In genomic region chr1:218429301-218429700, GRCh38 we compare ENCODE assay signal across 19 cellular contexts.
DNase-seq lines count a peak whose midpoint lies in the region; ATAC-seq and TF ChIP-seq lines count a peak whose summit lies in the region.
"Had no signal": no experiment of that assay in that cellular context is flagged by ENCODE, and none has a peak within 500 bp of the region (broad histone marks: within the 10 kb centered on the region; RNA-seq: fewer than 3 reads in every experiment).

No MANE protein-coding gene starts in this region.

- no peak overlapping the region for H4K5ac ChIP-seq in IMR-90 (ENCODE audit: low read depth, low read length)

- H3K79me1 ChIP-seq in IMR-90 (ENCODE audit: low read depth in 1 of 2, low read length in 2 of 2), result no peaks in the 10 kb centered on the region

- H3K4ac ChIP-seq in IMR-90 (ENCODE audit: low read depth, low read length), result no peak overlapping the region

- no peak overlapping the region for H2AK5ac ChIP-seq in IMR-90 (ENCODE audit: low read depth, low read length)

- intact Hi-C loops in heart left ventricle (cut with DNase I), result no loop called here
- intact Hi-C loops in IMR-90 (cut with micrococcal nuclease), result no loop called here

- no peaks in the 10 kb centered on the region for H3K27me3 Mint-ChIP-seq in osteocyte (ENCODE audit: unreplicated experiment)

- no peak overlapping the region for H4K8ac ChIP-seq in IMR-90 (ENCODE audit: low read depth in 2 of 2, low read length in 2 of 2)

- H3K9ac ChIP-seq in IMR-90 (ENCODE audit: low read depth, low read length), result no peak overlapping the region

- CTCF ChIA-PET in IMR-90 (lab: Yijun Ruan, JAX), result interaction anchor here (0.6 kb wide), 1 partner anchor 737 kb away, joined by 3 read pairs; no protein-coding TSS in a partner anchor

- H3K4me2 ChIP-seq in IMR-90 (ENCODE audit: low read depth, low read length), result no peak overlapping the region

- H3K4me1 Mint-ChIP-seq in osteocyte (ENCODE audit: unreplicated experiment), result peaks cover 44% of the 10 kb centered on the region
- H3K4me1 Mint-ChIP-seq: CD4-positive, alpha-beta memory T cell had no signal

- no peaks in the 10 kb centered on the region for H3K9me1 ChIP-seq in IMR-90 (ENCODE audit: insufficient read depth, low read length)

- H2BK120ac ChIP-seq in IMR-90 (ENCODE audit: low read depth, low read length), result no peak overlapping the region

- TF ChIP-seq POLR2A in heart left ventricle (IDR thresholded peaks at IDR 0.05) (no peak), IMR-90 (IDR thresholded peaks at IDR 0.05; ENCODE audit: low read depth, low read length) (no peak)

- no peak overlapping the region for H4K91ac ChIP-seq in IMR-90 (ENCODE audit: insufficient read depth, low read depth, low read length)

- peaks cover 23% of the 10 kb centered on the region for H3K36me3 Mint-ChIP-seq in osteocyte (ENCODE audit: unreplicated experiment)
- H3K36me3 Mint-ChIP-seq: CD4-positive, alpha-beta memory T cell had no signal

- no peak overlapping the region for H3K23ac ChIP-seq in IMR-90 (ENCODE audit: low read depth, low read length)

- H3K9me3 ChIP-seq in cardiac muscle cell (ENCODE audit: low read depth), result no peaks in the 10 kb centered on the region
- H3K9me3 ChIP-seq in heart left ventricle, result no peaks in the 10 kb centered on the region
- no peaks in the 10 kb centered on the region for H3K9me3 ChIP-seq in IMR-90 (ENCODE audit: control insufficient read depth, insufficient read depth, low read length)

- dilution Hi-C loops in IMR-90 (cut with HindIII; ENCODE audit: low sequenced_read_pairs, unreplicated experiment), result no loop called here

- no peak overlapping the region for H3K18ac ChIP-seq in IMR-90 (ENCODE audit: low read depth, low read length)

- peak overlapping the region; percentile 52 for H3K27ac ChIP-seq in cardiac muscle cell
- H3K27ac ChIP-seq in heart left ventricle, result no peak overlapping the region
- H3K27ac ChIP-seq in IMR-90 (ENCODE audit: insufficient read depth, low read length), result no peak overlapping the region
- H3K27ac ChIP-seq: 22Rv1 had no signal

- no TSS peak for BruUV-seq in IMR-90 (replicated peaks; lab: Mats Ljungman, UMichigan)

- no peak overlapping the region for H2BK5ac ChIP-seq in IMR-90 (ENCODE audit: low read depth, low read length, poor library complexity, severe bottlenecking)

- H3K56ac ChIP-seq in IMR-90 (ENCODE audit: extremely low read depth, insufficient read depth, low read length), result no peak overlapping the region

- H2BK15ac ChIP-seq in IMR-90 (ENCODE audit: low read depth, low read length), result no peak overlapping the region

- no peak overlapping the region for H2AK9ac ChIP-seq in IMR-90 (replicated peaks; ENCODE audit: low read depth, low read length, poor library complexity)

- in situ Hi-C loops in IMR-90 (cut with MboI; ENCODE audit: low sequenced_read_pairs), result no loop called here

- ATAC-seq in heart left ventricle (no peak), IMR-90 (ENCODE audit: low read depth) (no peak), GM21515 (IDR thresholded peaks at IDR 0.05; ENCODE audit: unreplicated experiment) (no peak)
- ATAC-seq: GM12878, HCT116 had no signal

- H3K27ac Mint-ChIP-seq in osteocyte (ENCODE audit: unreplicated experiment), result peak overlapping the region; percentile 27
- H3K27ac Mint-ChIP-seq: CD4-positive, alpha-beta memory T cell had no signal

- H4K20me1 ChIP-seq in IMR-90 (ENCODE audit: insufficient read depth, low read length), result no peaks in the 10 kb centered on the region

- no peaks in the 10 kb centered on the region for H3K9me3 Mint-ChIP-seq in osteocyte (ENCODE audit: unreplicated experiment)
- H3K9me3 Mint-ChIP-seq: CD4-positive, alpha-beta memory T cell had no signal

- POLR2A ChIA-PET in IMR-90 (lab: Charles Lee; ENCODE audit: unreplicated experiment), result interaction anchor here (0.6 kb wide), 1 partner anchor 195 kb away, joined by 12 read pairs; no protein-coding TSS in a partner anchor

- no peak overlapping the region for H3K4me3 ChIP-seq in cardiac muscle cell
- no peak overlapping the region for H3K4me3 ChIP-seq in heart left ventricle
- H3K4me3 ChIP-seq in IMR-90 (ENCODE audit: insufficient read depth, low read depth, low read length), result no peak overlapping the region
- H3K4me3 ChIP-seq: GM12878 had no signal

- no peak overlapping the region for H3K14ac ChIP-seq in IMR-90 (replicated peaks; ENCODE audit: low read depth, low read length)

- TF ChIP-seq CTCF in cardiac muscle cell (IDR thresholded peaks at IDR 0.05; ENCODE audit: low read depth, low read length), result no peak
- TF ChIP-seq CTCF in heart left ventricle (IDR thresholded peaks at IDR 0.05), result no peak
- TF ChIP-seq CTCF in IMR-90 (conservative IDR thresholded peaks at IDR 0.05; ENCODE audit: low read depth, low read length), result no peak
- no peak for TF ChIP-seq CTCF in osteocyte (IDR thresholded peaks at IDR 0.05)

- no peak for DNase-seq in cardiac muscle cell (ENCODE audit: low read depth in 1 of 2, low spot score in 1 of 2)
- no peak for DNase-seq in heart left ventricle
- DNase-seq in IMR-90, result peak; percentile 40
- no peak for DNase-seq in osteocyte (ENCODE audit: extremely low spot score, unreplicated experiment)
- DNase-seq in AML-193 (lab: John Stamatoyannopoulos, UW), result no peak
- DNase-seq: ACHN, C1 segment of cervical spinal cord, Calu3, COR-L47, DMS153, DND-41, GDM1, GOT3, H7 had no signal

- no peaks in the 10 kb centered on the region for H3K27me3 ChIP-seq in cardiac muscle cell
- no peaks in the 10 kb centered on the region for H3K27me3 ChIP-seq in heart left ventricle
- no peaks in the 10 kb centered on the region for H3K27me3 ChIP-seq in IMR-90 (ENCODE audit: control insufficient read depth, insufficient read depth, low read length)

- peaks cover 15% of the 10 kb centered on the region for H3K36me3 ChIP-seq in cardiac muscle cell
- H3K36me3 ChIP-seq in heart left ventricle, result peaks cover 0 to 5% (median 0%) of the 10 kb centered on the region in 9 donors
- no peaks in the 10 kb centered on the region for H3K36me3 ChIP-seq in IMR-90 (ENCODE audit: control insufficient read depth, insufficient read depth, low read length)

- no peak overlapping the region for H2AFZ ChIP-seq in IMR-90 (replicated peaks; ENCODE audit: low read length, poor library complexity)

- H3K4me1 ChIP-seq in cardiac muscle cell (ENCODE audit: low read depth) (peaks cover 35% of the 10 kb centered on the region), heart left ventricle (peaks cover 0 to 28% (median 5%) of the 10 kb centered on the region in 12 donors), IMR-90 (ENCODE audit: control insufficient read depth, insufficient read depth, low read length) (peaks cover 5% of the 10 kb centered on the region; the same call in 1 of the 2 replicates)

- TF ChIP-seq RAD21 in IMR-90 (IDR thresholded peaks at IDR 0.05; ENCODE audit: low read length), result no peak

- no peak overlapping the region for H3K4me3 Mint-ChIP-seq in osteocyte (ENCODE audit: unreplicated experiment)
- H3K4me3 Mint-ChIP-seq: CD4-positive, alpha-beta memory T cell had no signal

- no peak overlapping the region for H2BK20ac ChIP-seq in IMR-90 (ENCODE audit: low read depth, low read length)

TF ChIP-seq in IMR-90, 13 proteins besides CTCF, POLR2A, EP300 and RAD21:
- no peak for TF ChIP-seq MXI1 (IDR thresholded peaks at IDR 0.05; ENCODE audit: borderline replicate concordance, low read depth, low read length)
- TF ChIP-seq FOS (IDR thresholded peaks at IDR 0.05; ENCODE audit: low read depth, low read length), result no peak
- TF ChIP-seq USF2 (IDR thresholded peaks at IDR 0.05; ENCODE audit: low read depth, low read length), result no peak
- no peak for TF ChIP-seq SMC3 (IDR thresholded peaks at IDR 0.05; ENCODE audit: low read depth, low read length)
- TF ChIP-seq RFX5 (IDR thresholded peaks at IDR 0.05; ENCODE audit: low read depth, low read length), result no peak
- no peak for TF ChIP-seq RCOR1 (IDR thresholded peaks at IDR 0.05; ENCODE audit: insufficient replicate concordance, low read length)
- no peak for TF ChIP-seq MAFK (IDR thresholded peaks at IDR 0.05; ENCODE audit: low read depth, low read length)
TF ChIP-seq in IMR-90: peak in this region for 0.
